In the genomic region with DNA sequence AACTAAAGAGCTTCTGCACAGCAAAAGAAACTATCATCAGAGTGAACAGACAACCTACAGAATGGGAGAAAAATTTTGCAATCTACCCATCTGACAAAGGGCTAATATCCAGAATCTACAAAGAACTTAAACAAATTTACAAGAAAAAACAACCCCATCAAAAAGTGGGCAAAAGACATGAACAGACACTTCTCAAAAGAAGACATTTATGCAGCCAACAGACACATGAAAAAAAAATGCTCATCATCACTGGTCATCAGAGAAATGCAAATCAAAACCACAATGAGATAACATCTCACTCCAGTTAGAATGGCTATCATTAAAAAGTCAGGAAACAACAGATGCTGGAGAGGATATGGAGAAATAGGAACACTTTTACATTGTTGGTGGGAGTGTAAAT, we compare ENCODE assay signal across 2 cellular contexts. TPM values are rescaled to one million over a fixed set of nuclear protein-coding genes. Genes with fewer than 3 reads are reported as not detected.
"Had no signal": no experiment of that assay in that cellular context is flagged by ENCODE, and none has a peak within 500 bp of the region (broad histone marks: within the 10 kb centered on the region; RNA-seq: fewer than 3 reads in every experiment).

No MANE protein-coding gene starts in this region.

RNA-seq across cellular contexts. Expression of a gene that starts 27.9 kb away (rescaled TPM):
- total RNA-seq: OCI-LY7, RPMI7951 had no signal
